Comparison of ENCODE assay signal across 8 cellular contexts in the genomic region with DNA sequence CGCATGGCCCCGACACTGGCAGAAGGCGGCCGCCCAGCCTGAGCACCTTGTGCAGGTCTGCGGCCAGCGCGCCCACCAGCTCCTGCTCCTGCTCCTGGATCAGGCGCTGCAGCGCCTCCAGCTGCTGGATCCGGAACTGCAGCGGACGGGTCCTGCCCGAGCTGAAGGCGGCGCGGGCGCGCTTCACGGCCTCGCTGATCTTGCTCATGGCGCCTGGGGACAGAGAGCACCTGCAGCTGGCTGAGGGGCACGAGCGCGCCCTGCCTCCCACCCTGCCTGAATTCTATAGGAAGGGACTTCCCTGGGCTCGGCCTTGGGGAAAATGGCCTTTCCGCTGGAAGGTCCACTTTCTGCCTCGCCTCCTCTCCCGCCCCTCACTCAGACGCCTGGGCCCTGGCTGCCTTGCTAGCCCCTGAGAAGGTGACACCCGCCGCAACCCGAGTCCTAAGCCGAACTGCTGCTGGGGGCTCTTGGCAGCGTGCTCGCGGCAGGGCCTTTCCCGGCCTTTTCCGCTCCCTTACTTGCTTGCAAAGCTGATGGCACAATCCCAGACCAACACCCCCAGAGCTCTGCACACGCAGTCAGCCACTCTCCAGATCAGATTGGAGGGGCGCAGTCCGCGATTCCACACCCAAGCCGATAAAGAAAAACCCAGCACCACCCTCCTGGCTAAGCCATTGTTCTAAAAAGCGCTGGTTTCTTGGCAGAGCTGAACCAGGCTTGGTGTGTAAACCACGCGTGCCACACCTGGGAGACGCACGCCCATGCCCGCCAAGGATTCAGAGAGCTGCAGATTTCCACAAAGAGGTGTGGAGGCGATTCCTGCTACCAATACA. TPM values are rescaled to one million over a fixed set of nuclear protein-coding genes. Genes with fewer than 3 reads are reported as not detected.
DNase-seq lines count a peak whose midpoint lies in the region; ATAC-seq and TF ChIP-seq lines count a peak whose summit lies in the region.

No MANE protein-coding gene starts in this region.

- intact Hi-C loops in dendritic cell treated with granulocyte-macrophage colony-stimulating factor and Interleukin-4, amounts not matched to agents 40 ng/mL and 50 ng/mL, for 4 days (cut with micrococcal nuclease) = loop anchor here (5.0 kb wide), 1 partner anchor 233 kb away; no protein-coding TSS in a partner anchor
- intact Hi-C loops in left lung (cut with DNase I) = no loop called here

- peaks cover 17% of the 10 kb centered on the region for H3K27me3 Mint-ChIP-seq in dendritic cell treated with granulocyte-macrophage colony-stimulating factor and Interleukin-4, amounts not matched to agents 40 ng/mL and 50 ng/mL, for 4 days

- peak overlapping the region; percentile 39 for H3K27ac Mint-ChIP-seq in dendritic cell treated with granulocyte-macrophage colony-stimulating factor and Interleukin-4, amounts not matched to agents 40 ng/mL and 50 ng/mL, for 4 days

- peak; percentile 94 to 97 for TF ChIP-seq CTCF in left lung (IDR thresholded peaks at IDR 0.05)

- ATAC-seq in left lung (peak; percentile 96), HG02973 (IDR thresholded peaks at IDR 0.05; ENCODE audit: unreplicated experiment) (no peak)

- H3K4me1 ChIP-seq in left lung = peaks cover 0 to 18% of the 10 kb centered on the region in 2 donors

- DNase-seq in NCI-H2029 (lab: John Stamatoyannopoulos, UW) = peak; percentile 55
- no peak for DNase-seq in NCI-H2029 treated with DMSO at 0.1 percent for 48 hours (lab: John Stamatoyannopoulos, UW)
- peak; percentile 66 to 84 for DNase-seq in NCI-H1930 (lab: John Stamatoyannopoulos, UW)
- peak; percentile 88 for DNase-seq in activated CD4-positive, alpha-beta T cell treated with anti-CD3 and anti-CD28 coated beads, Interleukin-2, amount 50 U/mL, for 1 hour
- peak; percentile 88 to 95 for DNase-seq in left lung
- DNase-seq in stimulated activated CD4-positive, alpha-beta T cell treated with anti-CD3 and anti-CD28 coated beads, Interleukin-1b, Interleukin-23, amount 100 ng/mL, for 48 hours = peak; percentile 88

- no peaks in the 10 kb centered on the region for H3K9me3 ChIP-seq in left lung

- H3K4me1 Mint-ChIP-seq in dendritic cell treated with granulocyte-macrophage colony-stimulating factor and Interleukin-4, amounts not matched to agents 40 ng/mL and 50 ng/mL, for 4 days (ENCODE audit: low read depth) = peaks cover 15% of the 10 kb centered on the region

- peak overlapping the region; percentile 73 for H3K4me3 Mint-ChIP-seq in dendritic cell treated with granulocyte-macrophage colony-stimulating factor and Interleukin-4, amounts not matched to agents 40 ng/mL and 50 ng/mL, for 4 days

- H3K9me3 Mint-ChIP-seq in dendritic cell treated with granulocyte-macrophage colony-stimulating factor and Interleukin-4, amounts not matched to agents 40 ng/mL and 50 ng/mL, for 4 days = no peaks in the 10 kb centered on the region

- H3K27ac ChIP-seq in left lung = no peak overlapping the region

- no peaks in the 10 kb centered on the region for H3K36me3 Mint-ChIP-seq in dendritic cell treated with granulocyte-macrophage colony-stimulating factor and Interleukin-4, amounts not matched to agents 40 ng/mL and 50 ng/mL, for 4 days (ENCODE audit: low read depth)

- peak overlapping the region; percentile 42 to 46 for H3K4me3 ChIP-seq in left lung

- no peaks in the 10 kb centered on the region for H3K36me3 ChIP-seq in left lung

- H3K27me3 ChIP-seq in left lung = no peaks in the 10 kb centered on the region

RNA-seq across cellular contexts. Expression of a gene that starts 3.0 kb away (rescaled TPM):
- 1 to 10 TPM; 1.2 to 4.7 TPM for total RNA-seq in left lung

RNA-seq across cellular contexts. Expression of a gene that starts 28.8 kb away (rescaled TPM):
- total RNA-seq in left lung = not detected
